Comparison of ENCODE assay signal across 21 cellular contexts in genomic region chr9:121764371-121764730, GRCh38.
DNase-seq lines count a peak whose midpoint lies in the region; ATAC-seq, FAIRE-seq and TF ChIP-seq lines count a peak whose summit lies in the region.
"Had no signal": no experiment of that assay in that cellular context is flagged by ENCODE, and none has a peak within 500 bp of the region (broad histone marks: within the 10 kb centered on the region; RNA-seq: fewer than 3 reads in every experiment).

No MANE protein-coding gene starts in this region.

- FAIRE-seq in A549 (lab: Jason Lieb, UNC): no peak
- FAIRE-seq: colon, frontal cortex, G401.6, TTC549 had no signal

- TF ChIP-seq RAD21 in A549 (conservative IDR thresholded peaks at IDR 0.05 in 1 of 2, IDR thresholded peaks at IDR 0.05 in 1 of 2): no peak

- CTCF ChIA-PET in A549 (lab: Yijun Ruan, JAX): no interaction called here

- H3K4me2 ChIP-seq in A549: peak overlapping the region; percentile 56; the same call in 2 of the 3 replicates

- H3K4me1 ChIP-seq in A549: peaks cover 15% of the 10 kb centered on the region
- H3K4me1 ChIP-seq in skeletal muscle tissue (ENCODE audit: control insufficient read depth in 3 of 3, insufficient read depth in 3 of 3, low read length in 3 of 3): peaks cover 13 to 26% (median 22%) of the 10 kb centered on the region in 3 donors

- H3K27me3 ChIP-seq in skeletal muscle tissue (ENCODE audit: control insufficient read depth in 3 of 3, insufficient read depth in 3 of 3, low read length in 3 of 3): no peaks in the 10 kb centered on the region

- ATAC-seq in A549 (peak in 1 of 2 experiments; percentile 11; a peak in 1 of 6 replicates), SK-N-SH treated with all-trans-retinoic acid at 6 μM for 48 hours (peak; percentile 11; the same call in 2 of the 3 replicates), left ventricle myocardium superior (peak; percentile 1), HG03432 (IDR thresholded peaks at IDR 0.05; ENCODE audit: unreplicated experiment) (no peak), GM19351 (IDR thresholded peaks at IDR 0.05; ENCODE audit: unreplicated experiment) (no peak), HG02610 (IDR thresholded peaks at IDR 0.05; ENCODE audit: unreplicated experiment) (no peak)
- ATAC-seq: left colon had no signal

- H3K27ac ChIP-seq in A549 (peak overlapping the region; percentile 62 to 82; a peak in 5 of 6 replicates), skeletal muscle tissue (ENCODE audit: low read depth, low read length) (peak overlapping the region; percentile 65)

- no peak for TF ChIP-seq POLR2A in A549 (IDR thresholded peaks at IDR 0.05; ENCODE audit: low read length)

- DNase-seq in A549 (ENCODE audit: low read depth in 1 of 2, low spot score in 1 of 2) (no peak), left ventricle myocardium superior (peak; percentile 24)
- no peak for DNase-seq in stimulated activated CD4-positive, alpha-beta T cell treated with anti-CD3 and anti-CD28 coated beads, Interleukin-4, amount 100 ng/mL, for 1 hour
- DNase-seq: activated CD4-positive, alpha-beta T cell treated with anti-CD3 and anti-CD28 coated beads, Interleukin-2, amount 50 U/mL, for 1 hour; anterior cingulate cortex; DMS 273 treated with DMSO at 0.1 percent for 48 hours; Kasumi-1; left colon; NCI-H1092 treated with DMSO at 0.1 percent for 48 hours; NCI-H748 treated with DMSO at 0.1 percent for 48 hours; nucleus accumbens; stimulated activated CD4-positive, alpha-beta T cell treated with anti-CD3 and anti-CD28 coated beads, Interleukin-4, amount 100 ng/mL, for 4 hours had no signal

- H3K36me3 ChIP-seq in skeletal muscle tissue (ENCODE audit: control insufficient read depth in 3 of 3, insufficient read depth in 3 of 3, low read length in 3 of 3): peaks cover 71 to 85% (median 85%) of the 10 kb centered on the region in 3 donors

- H3K9me3 ChIP-seq in A549 (no peaks in the 10 kb centered on the region), skeletal muscle tissue (ENCODE audit: control insufficient read depth in 3 of 3, low read length in 3 of 3) (no peaks in the 10 kb centered on the region)

- WGBS in A549 (ENCODE audit: missing lambda C conversion rate): 88% methylated on average over 9 of the region's 9 CpGs

- no peak for TF ChIP-seq EP300 in A549 (IDR thresholded peaks at IDR 0.05)

- intact Hi-C loops in left ventricle myocardium superior (cut with micrococcal nuclease): no loop called here

- H3K4me3 ChIP-seq in A549 (no peak overlapping the region), skeletal muscle tissue (ENCODE audit: low read length in 3 of 3) (no peak overlapping the region)

- POLR2A ChIA-PET in A549 (lab: Yijun Ruan, JAX): no interaction called here

- no peak for TF ChIP-seq CTCF in A549 (IDR thresholded peaks at IDR 0.05)

- H3K9ac ChIP-seq in skeletal muscle tissue (ENCODE audit: low read depth in 1 of 3, low read length in 3 of 3): peak overlapping the region in 1 of 3 donors; percentile 64

TF ChIP-seq in A549, 52 proteins besides CTCF, POLR2A, EP300 and RAD21:
- no peak for TF ChIP-seq ZC3H11A (IDR thresholded peaks at IDR 0.05)
- no peak for TF ChIP-seq NPAS2 (CRISPR knock-in tag; IDR thresholded peaks at IDR 0.05; ENCODE audit: borderline replicate concordance)
- no peak for TF ChIP-seq ATOH8 (CRISPR knock-in tag; IDR thresholded peaks at IDR 0.05; ENCODE audit: low read depth)
- TF ChIP-seq EHF (CRISPR knock-in tag; IDR thresholded peaks at IDR 0.05): no peak

TF ChIP-seq in SK-N-SH treated with all-trans-retinoic acid at 6 μM for 48 hours, 23 proteins besides CTCF, POLR2A, EP300 and RAD21:
- TF ChIP-seq CREB5 (CRISPR knock-in tag; IDR thresholded peaks at IDR 0.05; ENCODE audit: low read depth) (no peak), RARB (CRISPR knock-in tag; IDR thresholded peaks at IDR 0.05) (no peak), ZNF8 (CRISPR knock-in tag; IDR thresholded peaks at IDR 0.05) (no peak), ESRRG (CRISPR knock-in tag; IDR thresholded peaks at IDR 0.05) (no peak)

Comparison
In these comparisons a context has a peak if more than half of its experiments do, and no peak if none do; other contexts are left out.
1. ATAC-seq: peak in SK-N-SH treated with all-trans-retinoic acid at 6 μM for 48 hours (single experiment) and left ventricle myocardium superior (single experiment); none in HG03432 (single experiment), GM19351 (single experiment) and HG02610 (single experiment).